2 cellular contexts compared by ENCODE assay signal in the genomic region with DNA sequence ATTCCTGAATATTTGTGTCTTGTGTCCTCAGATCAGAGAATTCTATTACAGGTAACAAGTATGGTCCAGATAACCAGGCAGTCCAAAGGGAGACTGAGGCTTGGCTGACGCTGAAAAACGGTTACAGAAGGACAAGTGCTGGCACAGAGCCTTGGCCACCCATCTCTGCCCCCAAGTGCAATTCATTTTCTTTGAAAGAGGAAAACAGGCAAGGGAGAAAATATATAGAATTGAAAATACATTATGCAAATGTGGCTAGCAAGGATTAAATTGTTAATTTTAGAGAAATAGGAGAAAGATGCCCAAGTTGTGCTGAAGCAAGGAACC.
TF ChIP-seq lines count a peak whose summit lies in the region.

No MANE protein-coding gene starts in this region.

TF ChIP-seq in SK-N-SH, 30 proteins besides CTCF, POLR2A, EP300 and RAD21 (continued from another document):
- TF ChIP-seq GABPA (IDR thresholded peaks at IDR 0.05; ENCODE audit: low read depth) (no peak), RCOR1 (IDR thresholded peaks at IDR 0.05; ENCODE audit: low read length) (no peak), TCF12 (IDR thresholded peaks at IDR 0.05) (no peak), FOSL2 (IDR thresholded peaks at IDR 0.05; ENCODE audit: borderline replicate concordance, low read depth) (no peak), GATA2 (CRISPR knock-in tag; IDR thresholded peaks at IDR 0.05) (no peak), ELF1 (IDR thresholded peaks at IDR 0.05) (no peak)
- TF ChIP-seq, protein P1, sequence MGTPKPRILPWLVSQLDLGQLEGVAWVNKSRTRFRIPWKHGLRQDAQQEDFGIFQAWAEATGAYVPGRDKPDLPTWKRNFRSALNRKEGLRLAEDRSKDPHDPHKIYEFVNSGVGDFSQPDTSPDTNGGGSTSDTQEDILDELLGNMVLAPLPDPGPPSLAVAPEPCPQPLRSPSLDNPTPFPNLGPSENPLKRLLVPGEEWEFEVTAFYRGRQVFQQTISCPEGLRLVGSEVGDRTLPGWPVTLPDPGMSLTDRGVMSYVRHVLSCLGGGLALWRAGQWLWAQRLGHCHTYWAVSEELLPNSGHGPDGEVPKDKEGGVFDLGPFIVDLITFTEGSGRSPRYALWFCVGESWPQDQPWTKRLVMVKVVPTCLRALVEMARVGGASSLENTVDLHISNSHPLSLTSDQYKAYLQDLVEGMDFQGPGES (IDR thresholded peaks at IDR 0.05; ENCODE audit: low read depth, low read length): no peak
- TF ChIP-seq, protein P2, sequence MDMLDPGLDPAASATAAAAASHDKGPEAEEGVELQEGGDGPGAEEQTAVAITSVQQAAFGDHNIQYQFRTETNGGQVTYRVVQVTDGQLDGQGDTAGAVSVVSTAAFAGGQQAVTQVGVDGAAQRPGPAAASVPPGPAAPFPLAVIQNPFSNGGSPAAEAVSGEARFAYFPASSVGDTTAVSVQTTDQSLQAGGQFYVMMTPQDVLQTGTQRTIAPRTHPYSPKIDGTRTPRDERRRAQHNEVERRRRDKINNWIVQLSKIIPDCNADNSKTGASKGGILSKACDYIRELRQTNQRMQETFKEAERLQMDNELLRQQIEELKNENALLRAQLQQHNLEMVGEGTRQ (IDR thresholded peaks at IDR 0.05; ENCODE audit: borderline replicate concordance, low read depth, low read length): no peak

TF ChIP-seq in SK-N-SH treated with all-trans-retinoic acid at 6 μM for 48 hours, 23 proteins besides CTCF, POLR2A, EP300 and RAD21 (continued from another document):
- TF ChIP-seq PPARA (CRISPR knock-in tag; IDR thresholded peaks at IDR 0.05; ENCODE audit: borderline replicate concordance) (no peak), OSR1 (CRISPR knock-in tag; IDR thresholded peaks at IDR 0.05) (no peak), RARB (CRISPR knock-in tag; IDR thresholded peaks at IDR 0.05) (no peak), ESRRG (CRISPR knock-in tag; IDR thresholded peaks at IDR 0.05) (no peak), TCF4 (CRISPR knock-in tag; IDR thresholded peaks at IDR 0.05; ENCODE audit: borderline replicate concordance) (no peak), ZFP3 (CRISPR knock-in tag; IDR thresholded peaks at IDR 0.05) (no peak), ZC3H10 (CRISPR knock-in tag; IDR thresholded peaks at IDR 0.05) (no peak), TOX (CRISPR knock-in tag; IDR thresholded peaks at IDR 0.05; ENCODE audit: borderline replicate concordance) (no peak), BACH2 (CRISPR knock-in tag; IDR thresholded peaks at IDR 0.05; ENCODE audit: borderline replicate concordance) (no peak)
- TF ChIP-seq, protein P3, sequence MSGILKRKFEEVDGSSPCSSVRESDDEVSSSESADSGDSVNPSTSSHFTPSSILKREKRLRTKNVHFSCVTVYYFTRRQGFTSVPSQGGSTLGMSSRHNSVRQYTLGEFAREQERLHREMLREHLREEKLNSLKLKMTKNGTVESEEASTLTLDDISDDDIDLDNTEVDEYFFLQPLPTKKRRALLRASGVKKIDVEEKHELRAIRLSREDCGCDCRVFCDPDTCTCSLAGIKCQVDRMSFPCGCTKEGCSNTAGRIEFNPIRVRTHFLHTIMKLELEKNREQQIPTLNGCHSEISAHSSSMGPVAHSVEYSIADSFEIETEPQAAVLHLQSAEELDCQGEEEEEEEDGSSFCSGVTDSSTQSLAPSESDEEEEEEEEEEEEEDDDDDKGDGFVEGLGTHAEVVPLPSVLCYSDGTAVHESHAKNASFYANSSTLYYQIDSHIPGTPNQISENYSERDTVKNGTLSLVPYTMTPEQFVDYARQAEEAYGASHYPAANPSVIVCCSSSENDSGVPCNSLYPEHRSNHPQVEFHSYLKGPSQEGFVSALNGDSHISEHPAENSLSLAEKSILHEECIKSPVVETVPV (CRISPR knock-in tag; IDR thresholded peaks at IDR 0.05): no peak
- TF ChIP-seq, protein P4, sequence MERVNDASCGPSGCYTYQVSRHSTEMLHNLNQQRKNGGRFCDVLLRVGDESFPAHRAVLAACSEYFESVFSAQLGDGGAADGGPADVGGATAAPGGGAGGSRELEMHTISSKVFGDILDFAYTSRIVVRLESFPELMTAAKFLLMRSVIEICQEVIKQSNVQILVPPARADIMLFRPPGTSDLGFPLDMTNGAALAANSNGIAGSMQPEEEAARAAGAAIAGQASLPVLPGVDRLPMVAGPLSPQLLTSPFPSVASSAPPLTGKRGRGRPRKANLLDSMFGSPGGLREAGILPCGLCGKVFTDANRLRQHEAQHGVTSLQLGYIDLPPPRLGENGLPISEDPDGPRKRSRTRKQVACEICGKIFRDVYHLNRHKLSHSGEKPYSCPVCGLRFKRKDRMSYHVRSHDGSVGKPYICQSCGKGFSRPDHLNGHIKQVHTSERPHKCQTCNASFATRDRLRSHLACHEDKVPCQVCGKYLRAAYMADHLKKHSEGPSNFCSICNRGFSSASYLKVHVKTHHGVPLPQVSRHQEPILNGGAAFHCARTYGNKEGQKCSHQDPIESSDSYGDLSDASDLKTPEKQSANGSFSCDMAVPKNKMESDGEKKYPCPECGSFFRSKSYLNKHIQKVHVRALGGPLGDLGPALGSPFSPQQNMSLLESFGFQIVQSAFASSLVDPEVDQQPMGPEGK (CRISPR knock-in tag; IDR thresholded peaks at IDR 0.05; ENCODE audit: borderline replicate concordance): no peak
